8 cellular contexts compared by ENCODE assay signal in genomic region chr14:59020382-59020781, GRCh38.
DNase-seq lines count a peak whose midpoint lies in the region; ATAC-seq and TF ChIP-seq lines count a peak whose summit lies in the region.

No MANE protein-coding gene starts in this region.

- intact Hi-C loops in uterus (cut with DNase I; ENCODE audit: low total_unique reads) = no loop called here

- H3K4me1 ChIP-seq in uterus = no peaks in the 10 kb centered on the region

- no peaks in the 10 kb centered on the region for H3K27me3 ChIP-seq in uterus

- no peaks in the 10 kb centered on the region for H3K36me3 ChIP-seq in uterus

- TF ChIP-seq POLR2A in uterus (IDR thresholded peaks at IDR 0.05) = no peak

- ATAC-seq in GM21515 (IDR thresholded peaks at IDR 0.05; ENCODE audit: unreplicated experiment) (peak; percentile 51), HG02763 (IDR thresholded peaks at IDR 0.05; ENCODE audit: unreplicated experiment) (no peak)

- H3K27ac ChIP-seq in uterus = no peak overlapping the region

- no peak for TF ChIP-seq CTCF in uterus (IDR thresholded peaks at IDR 0.05)

- no peaks in the 10 kb centered on the region for H3K9me3 ChIP-seq in uterus

- no peak overlapping the region for H3K4me3 ChIP-seq in uterus

- DNase-seq in AML-193 (lab: John Stamatoyannopoulos, UW) (peak; percentile 2 to 36), RKO (ENCODE audit: low spot score) (peak; percentile 48), iris pigment epithelial cell (ENCODE audit: low read depth) (peak; percentile 66), midbrain (lab: John Stamatoyannopoulos, UW) (no peak), uterus (no peak)
- no peak for DNase-seq in stimulated activated CD4-positive, alpha-beta T cell treated with anti-CD3 and anti-CD28 coated beads, Interleukin-4, amount 100 ng/mL, for 1 hour

Comparison
In these comparisons a context has a peak if more than half of its experiments do, and no peak if none do; other contexts are left out.
1. DNase-seq: peak in AML-193 (2 of 2), RKO (single experiment) and iris pigment epithelial cell (single experiment); none in midbrain (single experiment), uterus (0 of 2) and stimulated activated CD4-positive, alpha-beta T cell treated with anti-CD3 and anti-CD28 coated beads, Interleukin-4, amount 100 ng/mL, for 1 hour (single experiment).